13 cellular contexts compared by ENCODE assay signal in genomic region chr7:93146036-93146435, GRCh38. TPM values are rescaled to one million over a fixed set of nuclear protein-coding genes. Genes with fewer than 3 reads are reported as not detected.
A peak's percentile ranks its signal among the peaks of the same experiment; 100 is the strongest.
DNase-seq lines count a peak whose midpoint lies in the region; ATAC-seq and TF ChIP-seq lines count a peak whose summit lies in the region.
"Had no signal": no experiment of that assay in that cellular context is flagged by ENCODE, and none has a peak within 500 bp of the region (broad histone marks: within the 10 kb centered on the region; RNA-seq: fewer than 3 reads in every experiment).

No MANE protein-coding gene starts in this region.

- peaks cover 27 to 39% (median 38%) of the 10 kb centered on the region in 4 donors for H3K4me1 Mint-ChIP-seq in CD4-positive, CD25-positive, alpha-beta regulatory T cell
- H3K4me1 Mint-ChIP-seq in activated T-helper 2 cell treated with anti-CD3 and anti-CD28 coated beads, Interferon-gamma antibody, Interleukin-2, Interleukin-4, amounts not matched to agents 10 μg/mL and 5 μg/mL and 100 μg/mL, durations not matched to agents 14 hours and 24 hours and 36 hours (ENCODE audit: low read depth) = peaks cover 36% of the 10 kb centered on the region
- peaks cover 29 to 51% (median 36%) of the 10 kb centered on the region in 7 donors for H3K4me1 Mint-ChIP-seq in naive thymus-derived CD4-positive, alpha-beta T cell
- peaks cover 17% of the 10 kb centered on the region for H3K4me1 Mint-ChIP-seq in MCF 10A (ENCODE audit: insufficient read depth, unreplicated experiment)

- H3K9me3 Mint-ChIP-seq in CD4-positive, CD25-positive, alpha-beta regulatory T cell = peaks cover 0 to 4% (median 0%) of the 10 kb centered on the region in 7 donors
- H3K9me3 Mint-ChIP-seq in activated T-helper 2 cell treated with anti-CD3 and anti-CD28 coated beads, Interferon-gamma antibody, Interleukin-2, Interleukin-4, amounts not matched to agents 10 μg/mL and 5 μg/mL and 100 μg/mL, durations not matched to agents 14 hours and 24 hours and 36 hours = no peaks in the 10 kb centered on the region
- H3K9me3 Mint-ChIP-seq in naive thymus-derived CD4-positive, alpha-beta T cell = peaks cover 0 to 8% (median 0%) of the 10 kb centered on the region in 11 donors
- no peaks in the 10 kb centered on the region for H3K9me3 Mint-ChIP-seq in MCF 10A (ENCODE audit: unreplicated experiment)

- TF ChIP-seq CTCF in GM06990 (IDR thresholded peaks at IDR 0.05; ENCODE audit: insufficient read depth, low read length, poor library complexity, severe bottlenecking) (no peak), MCF 10A (IDR thresholded peaks at IDR 0.05; ENCODE audit: unreplicated experiment) (no peak)

- no TSS peak for BruUV-seq in MCF 10A (replicated peaks; lab: Mats Ljungman, UMichigan)

- no peak for DNase-seq in CD4-positive, CD25-positive, alpha-beta regulatory T cell
- no peak for DNase-seq in GM06990 (ENCODE audit: extremely low read depth, insufficient read length)
- no peak for DNase-seq in activated T-helper 2 cell treated with anti-CD3 and anti-CD28 coated beads, Interferon-gamma antibody, Interleukin-2, Interleukin-4, amounts not matched to agents 10 μg/mL and 5 μg/mL and 100 μg/mL, durations not matched to agents 14 hours and 24 hours and 36 hours (ENCODE audit: low spot score)
- DNase-seq in naive thymus-derived CD4-positive, alpha-beta T cell = no peak
- no peak for DNase-seq in MCF 10A (ENCODE audit: unreplicated experiment)
- no peak for DNase-seq in superior temporal gyrus (ENCODE audit: extremely low spot score)
- DNase-seq: activated effector memory CD4-positive, alpha-beta T cell treated with Interleukin-2 at 50 U/mL for 16 hours; DMS79; foreskin keratinocyte; kidney glomerular epithelial cell; stimulated activated CD4-positive, alpha-beta T cell treated with anti-CD3 and anti-CD28 coated beads, Interleukin-1b, Interleukin-23, amount 100 ng/mL, for 48 hours; stomach had no signal

- H3K36me3 Mint-ChIP-seq in CD4-positive, CD25-positive, alpha-beta regulatory T cell = peaks cover 32% of the 10 kb centered on the region
- H3K36me3 Mint-ChIP-seq in activated T-helper 2 cell treated with anti-CD3 and anti-CD28 coated beads, Interferon-gamma antibody, Interleukin-2, Interleukin-4, amounts not matched to agents 10 μg/mL and 5 μg/mL and 100 μg/mL, durations not matched to agents 14 hours and 24 hours and 36 hours (ENCODE audit: low read depth) = peaks cover 13% of the 10 kb centered on the region
- peaks cover 13 to 34% (median 20%) of the 10 kb centered on the region in 5 donors for H3K36me3 Mint-ChIP-seq in naive thymus-derived CD4-positive, alpha-beta T cell
- H3K36me3 Mint-ChIP-seq in MCF 10A (ENCODE audit: insufficient read depth, unreplicated experiment) = no peaks in the 10 kb centered on the region

- peaks cover 47% of the 10 kb centered on the region for H3K36me3 ChIP-seq in CD4-positive, CD25-positive, alpha-beta regulatory T cell (ENCODE audit: control insufficient read depth, insufficient read depth, low read length)
- peaks cover 11% of the 10 kb centered on the region for H3K36me3 ChIP-seq in GM06990 (ENCODE audit: control insufficient read depth, insufficient read depth, low read length)
- H3K36me3 ChIP-seq in naive thymus-derived CD4-positive, alpha-beta T cell (ENCODE audit: control insufficient read depth in 2 of 3, insufficient read depth in 3 of 3, low read length in 3 of 3) = peaks cover 35 to 43% (median 38%) of the 10 kb centered on the region in 3 experiments

- POLR2A ChIA-PET in naive thymus-derived CD4-positive, alpha-beta T cell (lab: Charles Lee) = interaction anchor here (0.7 to 1.8 kb wide), 2 partner anchors 29 to 1511 kb away, joined by 3 to 9 read pairs; partner anchors contain the start of gene SAMD9
- POLR2A ChIA-PET in MCF 10A (lab: Yijun Ruan, JAX) = interaction anchor here (0.7 to 1.4 kb wide), 3 partner anchors 14 to 29 kb away, joined by 3 to 4 read pairs (median 3); partner anchors contain the start of gene SAMD9

- intact Hi-C loops in activated T-helper 2 cell treated with anti-CD3 and anti-CD28 coated beads, Interferon-gamma antibody, Interleukin-2, Interleukin-4, amounts not matched to agents 10 μg/mL and 5 μg/mL and 100 μg/mL, durations not matched to agents 14 hours and 24 hours and 36 hours (cut with micrococcal nuclease) = loop anchor here (1.0 to 2.0 kb wide), 2 partner anchors 31 to 87 kb away; partner anchors contain the start of gene VPS50
- intact Hi-C loops in naive thymus-derived CD4-positive, alpha-beta T cell (cut with micrococcal nuclease) = loop anchor here (1.0 to 10.0 kb wide), 4 partner anchors 15 to 617 kb away; partner anchors contain the start of genes CDK6 (in 2 of the 2), PEX1 (in 1 of the 2) and RBM48 (in 1 of the 2)
- intact Hi-C loops in MCF 10A (cut with micrococcal nuclease) = no loop called here

- no peaks in the 10 kb centered on the region for H3K27me3 Mint-ChIP-seq in CD4-positive, CD25-positive, alpha-beta regulatory T cell
- H3K27me3 Mint-ChIP-seq in activated T-helper 2 cell treated with anti-CD3 and anti-CD28 coated beads, Interferon-gamma antibody, Interleukin-2, Interleukin-4, amounts not matched to agents 10 μg/mL and 5 μg/mL and 100 μg/mL, durations not matched to agents 14 hours and 24 hours and 36 hours (ENCODE audit: low read depth) = no peaks in the 10 kb centered on the region
- H3K27me3 Mint-ChIP-seq in naive thymus-derived CD4-positive, alpha-beta T cell = no peaks in the 10 kb centered on the region
- H3K27me3 Mint-ChIP-seq in MCF 10A (ENCODE audit: insufficient read depth, unreplicated experiment) = no peaks in the 10 kb centered on the region

- H3K4me1 ChIP-seq in CD4-positive, CD25-positive, alpha-beta regulatory T cell (ENCODE audit: control insufficient read depth, insufficient read depth, low read length, poor library complexity, severe bottlenecking) = peaks cover 29% of the 10 kb centered on the region
- peaks cover 13 to 21% of the 10 kb centered on the region in 2 donors for H3K4me1 ChIP-seq in naive thymus-derived CD4-positive, alpha-beta T cell (ENCODE audit: control insufficient read depth in 2 of 2, insufficient read depth in 2 of 2, low read length in 2 of 2)

- H3K9me3 ChIP-seq in CD4-positive, CD25-positive, alpha-beta regulatory T cell (ENCODE audit: control insufficient read depth in 2 of 2, low read length in 2 of 2) = no peaks in the 10 kb centered on the region
- no peaks in the 10 kb centered on the region for H3K9me3 ChIP-seq in naive thymus-derived CD4-positive, alpha-beta T cell (ENCODE audit: control insufficient read depth in 2 of 3, low read length in 3 of 3)
- H3K9me3 ChIP-seq: stomach had no signal

- H3K27ac Mint-ChIP-seq in CD4-positive, CD25-positive, alpha-beta regulatory T cell = peak overlapping the region; percentile 50 to 93 (median 93)
- H3K27ac Mint-ChIP-seq in activated T-helper 2 cell treated with anti-CD3 and anti-CD28 coated beads, Interferon-gamma antibody, Interleukin-2, Interleukin-4, amounts not matched to agents 10 μg/mL and 5 μg/mL and 100 μg/mL, durations not matched to agents 14 hours and 24 hours and 36 hours = peak overlapping the region; percentile 78
- H3K27ac Mint-ChIP-seq in naive thymus-derived CD4-positive, alpha-beta T cell = peak overlapping the region in 7 of 9 donors; percentile 1 to 93 (median 77)
- no peak overlapping the region for H3K27ac Mint-ChIP-seq in MCF 10A (ENCODE audit: low read depth, unreplicated experiment)

- no peak for ATAC-seq in CD4-positive, CD25-positive, alpha-beta regulatory T cell (ENCODE audit: low read depth in 2 of 2)
- no peak for ATAC-seq in naive thymus-derived CD4-positive, alpha-beta T cell
- no peak for ATAC-seq in GM18520 (IDR thresholded peaks at IDR 0.05; ENCODE audit: unreplicated experiment)
- ATAC-seq: foreskin keratinocyte had no signal

- H3K4me3 ChIP-seq in CD4-positive, CD25-positive, alpha-beta regulatory T cell (ENCODE audit: low read depth, low read length) = peak overlapping the region; percentile 99
- peak overlapping the region; percentile 79 for H3K4me3 ChIP-seq in GM06990 (replicated peaks; ENCODE audit: low read depth, low read length)
- no peak overlapping the region for H3K4me3 ChIP-seq in naive thymus-derived CD4-positive, alpha-beta T cell (ENCODE audit: low read length)

- H3K27me3 ChIP-seq in CD4-positive, CD25-positive, alpha-beta regulatory T cell (ENCODE audit: control insufficient read depth, insufficient read depth, low read length) = no peaks in the 10 kb centered on the region
- no peaks in the 10 kb centered on the region for H3K27me3 ChIP-seq in GM06990 (replicated peaks; ENCODE audit: control insufficient read depth, insufficient read depth, low read length)
- H3K27me3 ChIP-seq in naive thymus-derived CD4-positive, alpha-beta T cell (ENCODE audit: control insufficient read depth in 2 of 2, insufficient read depth in 2 of 2, low read length in 2 of 2) = no peaks in the 10 kb centered on the region
- H3K27me3 ChIP-seq: foreskin keratinocyte, stomach had no signal

- CTCF ChIA-PET in naive thymus-derived CD4-positive, alpha-beta T cell (lab: Charles Lee) = interaction anchor here (0.6 kb wide), 1 partner anchor 83 kb away, joined by 3 read pairs; no protein-coding TSS in a partner anchor
- CTCF ChIA-PET in MCF 10A (lab: Yijun Ruan, JAX) = no interaction called here

- peak overlapping the region; percentile 77 to 98 (median 88) for H3K4me3 Mint-ChIP-seq in CD4-positive, CD25-positive, alpha-beta regulatory T cell
- H3K4me3 Mint-ChIP-seq in activated T-helper 2 cell treated with anti-CD3 and anti-CD28 coated beads, Interferon-gamma antibody, Interleukin-2, Interleukin-4, amounts not matched to agents 10 μg/mL and 5 μg/mL and 100 μg/mL, durations not matched to agents 14 hours and 24 hours and 36 hours (ENCODE audit: low read depth) = peak overlapping the region; percentile 60
- H3K4me3 Mint-ChIP-seq in naive thymus-derived CD4-positive, alpha-beta T cell = peak overlapping the region; percentile 2 to 98 (median 69)
- no peak overlapping the region for H3K4me3 Mint-ChIP-seq in MCF 10A (ENCODE audit: unreplicated experiment)

- H3K27ac ChIP-seq in CD4-positive, CD25-positive, alpha-beta regulatory T cell (ENCODE audit: insufficient read depth, low read length, poor library complexity, severe bottlenecking) = no peak overlapping the region
- no peak overlapping the region for H3K27ac ChIP-seq in naive thymus-derived CD4-positive, alpha-beta T cell (ENCODE audit: low read depth, low read length)
- H3K27ac ChIP-seq: foreskin keratinocyte had no signal

RNA-seq across cellular contexts. Expression of gene SAMD9L, which starts 2.1 kb away (rescaled TPM):
- 46.3 TPM for total RNA-seq in CD4-positive, CD25-positive, alpha-beta regulatory T cell
- polyA plus RNA-seq in CD4-positive, CD25-positive, alpha-beta regulatory T cell = 10 to 100 TPM; 29.8 to 53.5 (median 43.3) TPM
- total RNA-seq in activated T-helper 2 cell treated with anti-CD3 and anti-CD28 coated beads, Interferon-gamma antibody, Interleukin-2, Interleukin-4, amounts not matched to agents 10 μg/mL and 5 μg/mL and 100 μg/mL, durations not matched to agents 14 hours and 24 hours and 36 hours = 12.6 and 15.3 TPM in 2 replicates
- total RNA-seq in naive thymus-derived CD4-positive, alpha-beta T cell = 100 to 1,000 TPM in 1 of 5 experiments, 10 to 100 TPM in 4; 16.9 to 160 (median 27.5) TPM
- polyA plus RNA-seq in naive thymus-derived CD4-positive, alpha-beta T cell = 10 to 100 TPM; 28.2 to 34.4 TPM
- total RNA-seq in MCF 10A (2022) = 1.5 and 3.9 TPM in 2 replicates

RNA-seq across cellular contexts. Expression of gene SAMD9, which starts 28.3 kb away (rescaled TPM):
- 42.4 TPM for total RNA-seq in CD4-positive, CD25-positive, alpha-beta regulatory T cell
- polyA plus RNA-seq in CD4-positive, CD25-positive, alpha-beta regulatory T cell = 10 to 100 TPM; 27.6 to 34.4 (median 29.0) TPM
- total RNA-seq in activated T-helper 2 cell treated with anti-CD3 and anti-CD28 coated beads, Interferon-gamma antibody, Interleukin-2, Interleukin-4, amounts not matched to agents 10 μg/mL and 5 μg/mL and 100 μg/mL, durations not matched to agents 14 hours and 24 hours and 36 hours = 9.3 and 9.4 TPM in 2 replicates
- 10 to 100 TPM; 20.9 to 61.6 (median 47.8) TPM for total RNA-seq in naive thymus-derived CD4-positive, alpha-beta T cell
- 10 to 100 TPM; 25.3 to 27.4 TPM for polyA plus RNA-seq in naive thymus-derived CD4-positive, alpha-beta T cell
- total RNA-seq in MCF 10A (2022) = 4.4 and 7.9 TPM in 2 replicates
